In genomic region chr5:78751872-78752271, GRCh38 we compare ENCODE assay signal across 16 cellular contexts.
DNase-seq lines count a peak whose midpoint lies in the region; TF ChIP-seq lines count a peak whose summit lies in the region.
"Had no signal": no experiment of that assay in that cellular context is flagged by ENCODE, and none has a peak within 500 bp of the region (broad histone marks: within the 10 kb centered on the region; RNA-seq: fewer than 3 reads in every experiment).

No MANE protein-coding gene starts in this region.

- no peaks in the 10 kb centered on the region for H3K9me3 Mint-ChIP-seq in activated naive CD4-positive, alpha-beta T cell treated with anti-CD3 and anti-CD28 coated beads for 36 hours

- no peaks in the 10 kb centered on the region for H3K36me3 Mint-ChIP-seq in activated naive CD4-positive, alpha-beta T cell treated with anti-CD3 and anti-CD28 coated beads for 36 hours (ENCODE audit: low read depth)
- H3K36me3 Mint-ChIP-seq: CD14-positive monocyte had no signal

- no peak overlapping the region for H3K4me3 Mint-ChIP-seq in activated naive CD4-positive, alpha-beta T cell treated with anti-CD3 and anti-CD28 coated beads for 36 hours
- H3K4me3 Mint-ChIP-seq: CD14-positive monocyte had no signal

- peak; percentile 30 for DNase-seq in GM03348 (ENCODE audit: low spot score)
- peak; percentile 16 for DNase-seq in MV-4-11 (lab: John Stamatoyannopoulos, UW)
- peak; percentile 42 for DNase-seq in fibroblast of mammary gland (ENCODE audit: low read depth)
- peak; percentile 15 for DNase-seq in skeletal muscle cell (ENCODE audit: low read depth)
- DNase-seq in posterior cingulate gyrus = no peak
- no peak for DNase-seq in activated naive CD4-positive, alpha-beta T cell treated with anti-CD3 and anti-CD28 coated beads for 36 hours
- no peak for DNase-seq in HUDEP-2 (lab: John Stamatoyannopoulos, UW; ENCODE audit: unreplicated experiment in 76 of 76)
- DNase-seq: DMS79 treated with DMSO at 0.1 percent for 48 hours; NCI-H1417; NCI-H187; NCI-H2107; NCI-H510A; NCI-H748 treated with DMSO at 0.1 percent for 48 hours; NK-92 treated with Interleukin-12 subunit alpha and Interleukin-12 subunit beta, amount 100 ng/mL, for 24 hours had no signal

- no peak for TF ChIP-seq CTCF in fibroblast of mammary gland (conservative IDR thresholded peaks at IDR 0.05; ENCODE audit: control insufficient read depth, insufficient read depth, low read depth, low read length)

- CTCF ChIA-PET in activated naive CD4-positive, alpha-beta T cell treated with anti-CD3 and anti-CD28 coated beads for 36 hours (lab: Charles Lee) = no interaction called here

- no peaks in the 10 kb centered on the region for H3K27me3 Mint-ChIP-seq in activated naive CD4-positive, alpha-beta T cell treated with anti-CD3 and anti-CD28 coated beads for 36 hours (ENCODE audit: low read depth)

- no peaks in the 10 kb centered on the region for H3K4me1 Mint-ChIP-seq in activated naive CD4-positive, alpha-beta T cell treated with anti-CD3 and anti-CD28 coated beads for 36 hours (ENCODE audit: low read depth)

- intact Hi-C loops in posterior cingulate gyrus (cut with DNase I) = no loop called here
- intact Hi-C loops in activated naive CD4-positive, alpha-beta T cell treated with anti-CD3 and anti-CD28 coated beads for 36 hours (cut with micrococcal nuclease) = no loop called here

- no peak overlapping the region for H3K27ac Mint-ChIP-seq in activated naive CD4-positive, alpha-beta T cell treated with anti-CD3 and anti-CD28 coated beads for 36 hours

- no peak overlapping the region for H3K4me3 ChIP-seq in fibroblast of mammary gland (ENCODE audit: control insufficient read depth, low read depth, low read length)
- H3K4me3 ChIP-seq in skeletal muscle cell (ENCODE audit: low read depth, low read length) = no peak overlapping the region
- H3K4me3 ChIP-seq: HAP-1 had no signal

Comparison
In these comparisons a context has a peak if more than half of its experiments do, and no peak if none do; other contexts are left out.
1. DNase-seq: peak in GM03348 (single experiment), MV-4-11 (single experiment), fibroblast of mammary gland (single experiment) and skeletal muscle cell (single experiment); none in posterior cingulate gyrus (0 of 10), activated naive CD4-positive, alpha-beta T cell treated with anti-CD3 and anti-CD28 coated beads for 36 hours (single experiment) and HUDEP-2 (0 of 76).